In the genomic region with DNA sequence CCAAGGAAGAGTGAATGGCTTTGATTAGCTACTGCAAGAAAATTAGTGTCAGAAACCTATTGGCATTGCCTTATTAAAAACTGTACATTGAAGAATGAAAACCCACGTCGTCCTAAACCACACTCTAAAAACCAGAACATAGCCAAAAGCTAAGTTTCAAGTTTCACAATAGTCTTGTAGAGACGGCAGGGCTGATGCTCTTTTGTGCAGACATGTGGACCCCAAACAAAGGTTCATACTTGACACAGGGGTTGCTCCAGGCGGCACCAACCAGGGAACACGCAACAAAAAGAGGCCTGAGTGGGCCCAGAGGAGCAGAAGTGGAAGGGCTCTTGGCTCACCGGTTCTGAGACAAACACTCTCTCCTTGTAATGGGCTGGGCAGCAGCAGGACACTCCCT, we compare ENCODE assay signal across 21 cellular contexts.
"Had no signal": no experiment of that assay in that cellular context is flagged by ENCODE, and none has a peak within 500 bp of the region (broad histone marks: within the 10 kb centered on the region; RNA-seq: fewer than 3 reads in every experiment).

No MANE protein-coding gene starts in this region.

- H3K9me3 ChIP-seq: colonic mucosa, gastroesophageal sphincter, psoas muscle, spleen, tibial artery, uterus had no signal

- H3K4me3 ChIP-seq: adrenal gland, colonic mucosa, gastroesophageal sphincter, psoas muscle, spleen, tibial artery, uterus had no signal

- ATAC-seq: activated T-helper 17 cell treated with anti-CD3 and anti-CD28 coated beads, Interleukin-2, amount 50 U/mL, for 72 hours; gastroesophageal sphincter; left ventricle myocardium superior; natural killer cell treated with Interleukin-12 subunit alpha and Interleukin-12 subunit beta and Interleukin-15 and Interleukin-18, amount 100 ng/mL, for 72 hours; psoas muscle; sciatic nerve; stimulated activated memory B cell treated with anti-CD40 and anti-IgM and Interleukin-4, amounts not matched to agents 10 μg/mL and 1 μg/mL and 100 μg/mL, for 72 hours had no signal

- H3K27ac ChIP-seq: adrenal gland, colonic mucosa, epithelial cell of prostate, gastroesophageal sphincter, psoas muscle, spleen, tibial artery, uterus had no signal

- DNase-seq: activated CD4-positive, alpha-beta T cell treated with anti-CD3 and anti-CD28 coated beads, Interleukin-2, amount 50 U/mL, for 1 hour; activated naive CD4-positive, alpha-beta T cell treated with anti-CD3 and anti-CD28 coated beads, Interleukin-2, amount 50 U/mL, for 16 hours; activated T-cell treated with anti-CD3 and anti-CD28 coated beads for 4 hours; adrenal gland; caudate nucleus; colonic mucosa; effector CD4-positive, alpha-beta T cell; left ventricle myocardium superior; mesenchymal stem cell; psoas muscle; spleen; stimulated activated CD4-positive, alpha-beta T cell treated with anti-CD3 and anti-CD28 coated beads, Interleukin-1b, Interleukin-23, amount 100 ng/mL, for 48 hours; tibial artery; uterus had no signal

- FAIRE-seq: keratinocyte had no signal

- H3K4me1 ChIP-seq: adrenal gland, colonic mucosa, gastroesophageal sphincter, psoas muscle, spleen, tibial artery, uterus had no signal

- H3K27me3 ChIP-seq: colonic mucosa had no signal

- H3K36me3 ChIP-seq: adrenal gland, colonic mucosa, gastroesophageal sphincter, spleen, tibial artery, uterus had no signal
